ENCODE assay signal across 25 cellular contexts in genomic region chr1:117709398-117709797, GRCh38.
"Had no signal": no experiment of that assay in that cellular context is flagged by ENCODE, and none has a peak within 500 bp of the region (broad histone marks: within the 10 kb centered on the region; RNA-seq: fewer than 3 reads in every experiment).

No MANE protein-coding gene starts in this region.

- H3K36me3 ChIP-seq: MG63 had no signal

- H3K4me3 ChIP-seq: MG63 had no signal

- H3K27me3 ChIP-seq: MG63 had no signal

- ATAC-seq: activated CD8-positive, alpha-beta memory T cell treated with anti-CD3 and anti-CD28 coated beads, Interleukin-2, amount 10 ng/mL, durations not matched to agents 7 days and 5 days; activated naive CD4-positive, alpha-beta T cell treated with anti-CD3 and anti-CD28 coated beads, Interleukin-2, amount 50 U/mL, for 72 hours; activated naive CD8-positive, alpha-beta T cell treated with anti-CD3 and anti-CD28 coated beads, Interleukin-2, amount 50 U/mL, for 24 hours; T-helper 17 cell; WTC11 had no signal

- DNase-seq: activated CD4-positive, alpha-beta T cell treated with anti-CD3 and anti-CD28 coated beads for 1 hour; activated CD4-positive, alpha-beta T cell treated with anti-CD3 and anti-CD28 coated beads, Interleukin-2, amount 10 ng/mL, durations not matched to agents 24 days and 14 days; activated CD4-positive, alpha-beta T cell treated with anti-CD3 and anti-CD28 coated beads, Interleukin-2, amount 50 U/mL, for 48 hours; activated CD8-positive, alpha-beta memory T cell treated with anti-CD3 and anti-CD28 coated beads, Interleukin-2, amount 10 ng/mL, durations not matched to agents 7 days and 5 days; activated effector memory CD4-positive, alpha-beta T cell treated with Interleukin-2 at 50 U/mL for 16 hours; activated naive CD4-positive, alpha-beta T cell; activated naive CD8-positive, alpha-beta T cell treated with anti-CD3 and anti-CD28 coated beads, Interleukin-2, amount 50 U/mL, for 24 hours; activated T-cell treated with anti-CD3 and anti-CD28 coated beads, Interleukin-2, amount 50 U/mL, for 24 hours; amniotic stem cell; MG63; MV-4-11; NCI-H1092 treated with DMSO at 0.1 percent for 48 hours; NCI-H1417 treated with DMSO at 0.1 percent for 48 hours; NCI-H1694; NCI-H2029; NCI-H2107; NCI-H2171 treated with DMSO at 0.1 percent for 48 hours; NCI-H226; NCI-H526 treated with DMSO at 0.1 percent for 48 hours; NCI-H82; SIG-M5; T-helper 17 cell; T-helper 9 cell had no signal
